Comparison of ENCODE assay signal across 1 cellular context in the genomic region with DNA sequence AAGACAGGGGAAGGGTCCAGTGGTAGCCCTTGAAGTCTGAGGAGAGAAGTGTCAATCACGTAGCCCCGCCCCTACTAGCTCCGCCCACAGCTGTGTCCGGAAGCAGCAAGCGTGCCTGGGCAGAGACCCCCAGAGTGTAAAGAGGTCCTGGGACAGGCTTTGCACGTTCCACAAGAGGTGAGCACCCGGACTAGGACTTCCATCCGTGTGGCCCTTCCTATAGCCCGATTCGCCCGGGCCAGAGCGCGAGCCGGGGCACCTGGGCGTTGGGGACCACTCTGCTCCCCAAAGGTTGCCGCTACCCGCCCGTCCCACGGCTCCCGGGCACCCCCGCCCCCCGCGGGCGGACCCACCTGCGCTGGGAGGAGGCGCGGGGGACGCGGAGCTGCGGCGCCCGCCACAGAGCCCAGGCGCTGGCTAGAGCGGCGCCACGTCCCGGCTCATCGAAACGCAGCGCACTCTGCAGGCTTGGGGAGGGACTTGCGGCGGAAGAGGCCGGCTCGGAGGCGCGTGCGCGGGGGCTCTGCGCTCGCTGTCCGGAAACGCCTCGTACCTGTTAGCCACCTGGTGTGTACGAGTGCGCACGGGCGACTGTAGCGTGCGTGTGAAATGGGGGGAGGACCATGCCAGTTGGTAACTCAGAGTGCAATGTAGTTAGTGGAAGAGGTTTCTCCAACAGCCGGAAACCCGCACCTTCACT.
A peak's percentile ranks its signal among the peaks of the same experiment; 100 is the strongest.
TF ChIP-seq lines count a peak whose summit lies in the region.

A gene with protein sequence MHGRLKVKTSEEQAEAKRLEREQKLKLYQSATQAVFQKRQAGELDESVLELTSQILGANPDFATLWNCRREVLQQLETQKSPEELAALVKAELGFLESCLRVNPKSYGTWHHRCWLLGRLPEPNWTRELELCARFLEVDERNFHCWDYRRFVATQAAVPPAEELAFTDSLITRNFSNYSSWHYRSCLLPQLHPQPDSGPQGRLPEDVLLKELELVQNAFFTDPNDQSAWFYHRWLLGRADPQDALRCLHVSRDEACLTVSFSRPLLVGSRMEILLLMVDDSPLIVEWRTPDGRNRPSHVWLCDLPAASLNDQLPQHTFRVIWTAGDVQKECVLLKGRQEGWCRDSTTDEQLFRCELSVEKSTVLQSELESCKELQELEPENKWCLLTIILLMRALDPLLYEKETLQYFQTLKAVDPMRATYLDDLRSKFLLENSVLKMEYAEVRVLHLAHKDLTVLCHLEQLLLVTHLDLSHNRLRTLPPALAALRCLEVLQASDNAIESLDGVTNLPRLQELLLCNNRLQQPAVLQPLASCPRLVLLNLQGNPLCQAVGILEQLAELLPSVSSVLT (minus strand): TSS at position 464 of the 700 bp plus-strand sequence. CDS start 482 bp downstream, outside the sequence.

TF ChIP-seq in HEK293, 187 proteins besides CTCF, POLR2A, EP300 and RAD21 (continued from another document and continues in another):
- TF ChIP-seq ZNF155 (tag by site-specific recombination; IDR thresholded peaks at IDR 0.05) (no peak), ZNF701 (tag by site-specific recombination; IDR thresholded peaks at IDR 0.05) (no peak), ZNF561 (tag by site-specific recombination; IDR thresholded peaks at IDR 0.05; ENCODE audit: borderline replicate concordance) (no peak; the same call in 1 of the 2 replicates), ZNF26 (tag by site-specific recombination; IDR thresholded peaks at IDR 0.05) (no peak), ZNF112 (tag by site-specific recombination; IDR thresholded peaks at IDR 0.05) (no peak), ZNF658 (tag by site-specific recombination; IDR thresholded peaks at IDR 0.05) (no peak), ZNF398 (tag by site-specific recombination; IDR thresholded peaks at IDR 0.05) (peak; percentile 33; the same call in 1 of the 2 replicates), ZBTB10 (tag by site-specific recombination; IDR thresholded peaks at IDR 0.05) (peak; percentile 95), ZNF416 (tag by site-specific recombination; IDR thresholded peaks at IDR 0.05) (no peak), MEIS1 (CRISPR knock-in tag; IDR thresholded peaks at IDR 0.05; ENCODE audit: borderline replicate concordance) (no peak), ELK4 (IDR thresholded peaks at IDR 0.05; ENCODE audit: borderline replicate concordance, low read depth, low read length) (no peak; the same call in 1 of the 2 replicates), SCRT2 (tag by site-specific recombination; IDR thresholded peaks at IDR 0.05) (peak; percentile 94), HOXD13 (CRISPR knock-in tag; IDR thresholded peaks at IDR 0.05; ENCODE audit: borderline replicate concordance) (no peak), INSM2 (tag by site-specific recombination; IDR thresholded peaks at IDR 0.05) (0 out of 2 replicates have a peak, but pooled peaks have one; percentile 33), ZNF530 (tag by site-specific recombination; IDR thresholded peaks at IDR 0.05; ENCODE audit: low read depth) (no peak), EGR2 (tag by site-specific recombination; IDR thresholded peaks at IDR 0.05; ENCODE audit: low read depth) (peak; percentile 54; the same call in 1 of the 2 replicates), ZNF843 (tag by site-specific recombination; IDR thresholded peaks at IDR 0.05) (0 out of 2 replicates have a peak, but pooled peaks have one; percentile 40), ZNF645 (tag by site-specific recombination; IDR thresholded peaks at IDR 0.05) (no peak), ZSCAN5A (tag by site-specific recombination; IDR thresholded peaks at IDR 0.05) (peak; percentile 84; the same call in 1 of the 2 replicates), ZSCAN23 (tag by site-specific recombination; IDR thresholded peaks at IDR 0.05) (no peak), ZNF623 (tag by site-specific recombination; IDR thresholded peaks at IDR 0.05) (no peak), MYNN (tag by site-specific recombination; IDR thresholded peaks at IDR 0.05; ENCODE audit: borderline replicate concordance) (no peak), ZNF580 (tag by site-specific recombination; IDR thresholded peaks at IDR 0.05) (no peak), SP3 (tag by site-specific recombination; IDR thresholded peaks at IDR 0.05) (peak; percentile 86), ZNF169 (tag by site-specific recombination; IDR thresholded peaks at IDR 0.05) (no peak), ZBTB21 (tag by site-specific recombination; IDR thresholded peaks at IDR 0.05) (no peak), FEZF1 (tag by site-specific recombination; IDR thresholded peaks at IDR 0.05) (no peak), ZFP69B (tag by site-specific recombination; IDR thresholded peaks at IDR 0.05) (peak; percentile 94), ZNF837 (tag by site-specific recombination; IDR thresholded peaks at IDR 0.05) (no peak), ZNF529 (tag by site-specific recombination; IDR thresholded peaks at IDR 0.05; ENCODE audit: insufficient replicate concordance) (no peak), BCL6B (tag by site-specific recombination; IDR thresholded peaks at IDR 0.05) (no peak), ZFHX2 (tag by site-specific recombination; conservative IDR thresholded peaks at IDR 0.05) (peak; percentile 75), ZNF214 (tag by site-specific recombination; IDR thresholded peaks at IDR 0.05; ENCODE audit: borderline replicate concordance) (no peak), ZNF792 (tag by site-specific recombination; IDR thresholded peaks at IDR 0.05) (no peak), ZNF433 (tag by site-specific recombination; IDR thresholded peaks at IDR 0.05; ENCODE audit: low read depth) (no peak), ZNF549 (tag by site-specific recombination; IDR thresholded peaks at IDR 0.05) (no peak), ZNF514 (tag by site-specific recombination; IDR thresholded peaks at IDR 0.05) (no peak), ZFP3 (tag by site-specific recombination; IDR thresholded peaks at IDR 0.05; ENCODE audit: low read depth) (no peak), YY2 (tag by site-specific recombination; IDR thresholded peaks at IDR 0.05) (no peak; the same call in 1 of the 2 replicates), ZNF157 (tag by site-specific recombination; IDR thresholded peaks at IDR 0.05) (no peak), ZNF747 (tag by site-specific recombination; IDR thresholded peaks at IDR 0.05) (no peak), ZNF560 (tag by site-specific recombination; IDR thresholded peaks at IDR 0.05; ENCODE audit: borderline replicate concordance) (no peak), ZNF133 (tag by site-specific recombination; IDR thresholded peaks at IDR 0.05) (no peak)
- TF ChIP-seq, protein P1, sequence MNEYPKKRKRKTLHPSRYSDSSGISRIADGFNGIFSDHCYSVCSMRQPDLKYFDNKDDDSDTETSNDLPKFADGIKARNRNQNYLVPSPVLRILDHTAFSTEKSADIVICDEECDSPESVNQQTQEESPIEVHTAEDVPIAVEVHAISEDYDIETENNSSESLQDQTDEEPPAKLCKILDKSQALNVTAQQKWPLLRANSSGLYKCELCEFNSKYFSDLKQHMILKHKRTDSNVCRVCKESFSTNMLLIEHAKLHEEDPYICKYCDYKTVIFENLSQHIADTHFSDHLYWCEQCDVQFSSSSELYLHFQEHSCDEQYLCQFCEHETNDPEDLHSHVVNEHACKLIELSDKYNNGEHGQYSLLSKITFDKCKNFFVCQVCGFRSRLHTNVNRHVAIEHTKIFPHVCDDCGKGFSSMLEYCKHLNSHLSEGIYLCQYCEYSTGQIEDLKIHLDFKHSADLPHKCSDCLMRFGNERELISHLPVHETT (tag by site-specific recombination; IDR thresholded peaks at IDR 0.05): no peak; the same call in 1 of the 2 replicates
